ENCODE assay signal across 26 cellular contexts in genomic region chr15:91566116-91566515, GRCh38.
DNase-seq lines count a peak whose midpoint lies in the region; ATAC-seq lines count a peak whose summit lies in the region.
"Had no signal": no experiment of that assay in that cellular context is flagged by ENCODE, and none has a peak within 500 bp of the region (broad histone marks: within the 10 kb centered on the region; RNA-seq: fewer than 3 reads in every experiment).

No MANE protein-coding gene starts in this region.

- H3K4me3 ChIP-seq in Karpas-422 (ENCODE audit: low read length): no peak overlapping the region
- H3K4me3 ChIP-seq: GM12878 had no signal

- H3K9ac ChIP-seq in Karpas-422 (ENCODE audit: low read length): no peak overlapping the region

- no peaks in the 10 kb centered on the region for H3K36me3 ChIP-seq in Karpas-422 (ENCODE audit: insufficient read depth, low read length)

- no peaks in the 10 kb centered on the region for H4K20me1 ChIP-seq in Karpas-422 (ENCODE audit: insufficient read depth, low read depth, low read length)

- H2AFZ ChIP-seq in Karpas-422 (ENCODE audit: low read length): no peak overlapping the region

- peak; percentile 54 for DNase-seq in CMK (ENCODE audit: low read depth)
- peak; percentile 34 for DNase-seq in HT1080 (ENCODE audit: low read depth)
- DNase-seq in NCI-H128 (lab: John Stamatoyannopoulos, UW; ENCODE audit: unreplicated experiment): peak; percentile 33
- DNase-seq in RPMI7951 (ENCODE audit: low read depth): peak; percentile 49
- no peak for DNase-seq in COLO829 (ENCODE audit: low spot score)
- DNase-seq in Karpas-422: no peak
- DNase-seq: 8988T; ACHN; EL; GDM1; KG1; NCI-H1092 treated with DMSO at 0.1 percent for 48 hours; NCI-H1436 treated with DMSO at 0.1 percent for 48 hours; NCI-H2029 treated with DMSO at 0.1 percent for 48 hours; NCI-H446; NCI-H524 treated with DMSO at 0.1 percent for 48 hours; NCI-H82; NK-92 treated with Interleukin-12 subunit alpha and Interleukin-12 subunit beta, amount 100 ng/mL, for 24 hours; SHP77; T-helper 1 cell had no signal

- H3K27ac ChIP-seq in Karpas-422 (ENCODE audit: low read length): no peak overlapping the region
- H3K27ac ChIP-seq: RWPE1 had no signal

- H3K9me3 ChIP-seq in Karpas-422 (ENCODE audit: low read length): no peaks in the 10 kb centered on the region

- H3K4me1 ChIP-seq in Karpas-422 (ENCODE audit: low read length): no peaks in the 10 kb centered on the region

- H3K9me2 ChIP-seq in Karpas-422 (replicated peaks; ENCODE audit: insufficient read depth, low read length): no peaks in the 10 kb centered on the region

- no peaks in the 10 kb centered on the region for H3K79me2 ChIP-seq in Karpas-422 (ENCODE audit: low read length)

- ATAC-seq in HG02973 (IDR thresholded peaks at IDR 0.05; ENCODE audit: unreplicated experiment): no peak
- ATAC-seq in GM19328 (IDR thresholded peaks at IDR 0.05; ENCODE audit: unreplicated experiment): no peak
- ATAC-seq: GM12878, HCT116, HepG2 had no signal

- no peaks in the 10 kb centered on the region for H3K27me3 ChIP-seq in Karpas-422 (ENCODE audit: low read length)

- no peak overlapping the region for H3K4me2 ChIP-seq in Karpas-422 (ENCODE audit: low read depth, low read length, poor library complexity, severe bottlenecking)

Comparison
In these comparisons a context has a peak if more than half of its experiments do, and no peak if none do; other contexts are left out.
1. DNase-seq: peak in CMK (single experiment), HT1080 (single experiment), NCI-H128 (single experiment) and RPMI7951 (single experiment); none in COLO829 (single experiment) and Karpas-422 (single experiment).